In genomic region chr7:35370694-35371093, GRCh38 we compare ENCODE assay signal across 12 cellular contexts.
DNase-seq lines count a peak whose midpoint lies in the region; ATAC-seq and TF ChIP-seq lines count a peak whose summit lies in the region.
"Had no signal": no experiment of that assay in that cellular context is flagged by ENCODE, and none has a peak within 500 bp of the region (broad histone marks: within the 10 kb centered on the region; RNA-seq: fewer than 3 reads in every experiment).

No MANE protein-coding gene starts in this region.

- H3K79me2 ChIP-seq in SK-N-SH (ENCODE audit: insufficient read depth), result no peaks in the 10 kb centered on the region

- H3K4me1 ChIP-seq in SK-N-SH (ENCODE audit: control insufficient read depth in 1 of 2, insufficient read depth in 2 of 2, low read depth in 1 of 2, low read length in 1 of 2), result peaks cover 0 to 20% of the 10 kb centered on the region in 2 experiments; a peak in 2 of 4 replicates
- H3K4me1 ChIP-seq: Caco-2 had no signal

- TF ChIP-seq CTCF in SK-N-SH (IDR thresholded peaks at IDR 0.05), result no peak
- TF ChIP-seq CTCF in WTC11 (IDR thresholded peaks at IDR 0.05), result no peak

- no peaks in the 10 kb centered on the region for H4K20me1 ChIP-seq in SK-N-SH (ENCODE audit: insufficient read depth)

- no peaks in the 10 kb centered on the region for H3K36me3 ChIP-seq in SK-N-SH (replicated peaks in 1 of 2; ENCODE audit: control insufficient read depth in 1 of 2, insufficient read depth in 2 of 2, low read length in 1 of 2)

- H3K9ac ChIP-seq in SK-N-SH, result no peak overlapping the region

- H3K9me3 ChIP-seq in SK-N-SH, result no peaks in the 10 kb centered on the region
- H3K9me3 ChIP-seq: Caco-2 had no signal

- no peak overlapping the region for H3K27ac Mint-ChIP-seq in WTC11
- H3K27ac Mint-ChIP-seq: CD4-positive, alpha-beta T cell; H9 had no signal

- peak; percentile 37; the same call in 1 of the 2 replicates for TF ChIP-seq RAD21 in SK-N-SH (IDR thresholded peaks at IDR 0.05; ENCODE audit: low read length)

- H3K4me3 ChIP-seq in SK-N-SH (ENCODE audit: low read depth in 2 of 2, low read length in 1 of 2), result no peak overlapping the region

- no peaks in the 10 kb centered on the region for H3K27me3 ChIP-seq in SK-N-SH (ENCODE audit: insufficient read depth)

- CTCF ChIA-PET in SK-N-SH (lab: Yijun Ruan, JAX) (interaction anchor here (0.7 to 3.0 kb wide), 12 partner anchors 12 to 208 kb away, joined by 3 to 11 read pairs (median 3); no protein-coding TSS in a partner anchor), WTC11 (lab: Charles Lee) (no interaction called here)

- H3F3A ChIP-seq in SK-N-SH (replicated peaks; ENCODE audit: insufficient read depth), result no peaks in the 10 kb centered on the region

- no peak overlapping the region for H3K4me2 ChIP-seq in SK-N-SH

- H2AFZ ChIP-seq in SK-N-SH (ENCODE audit: low read depth), result no peak overlapping the region

- TF ChIP-seq EP300 in SK-N-SH (IDR thresholded peaks at IDR 0.05; ENCODE audit: borderline replicate concordance in 1 of 2, low read depth in 1 of 2, low read length in 1 of 2), result peak in 1 of 2 experiments; percentile 96; a peak in 2 of 4 replicates

- no peak for ATAC-seq in WTC11
- no peak for ATAC-seq in left ventricle myocardium superior
- ATAC-seq in activated CD4-positive, CD25-positive, alpha-beta regulatory T cell treated with anti-CD3 and anti-CD28 coated beads, Interleukin-2, amount 50 U/mL, for 24 hours, result no peak
- ATAC-seq: HepG2 had no signal

- H3K27me3 Mint-ChIP-seq in WTC11 (ENCODE audit: low read depth), result peaks cover 24% of the 10 kb centered on the region

- POLR2A ChIA-PET in SK-N-SH (lab: Yijun Ruan, JAX), result interaction anchor here (1.6 kb wide), 1 partner anchor 430 kb away, joined by 3 read pairs; the partner anchor contains the start of gene SEPTIN7
- POLR2A ChIA-PET in WTC11 (lab: Charles Lee), result no interaction called here

- 2% methylated on average over 2 of the region's 2 CpGs for WGBS in SK-N-SH (ENCODE audit: low lambda C conversion rate)

- intact Hi-C loops in left ventricle myocardium superior (cut with micrococcal nuclease), result no loop called here

- no peak overlapping the region for H3K4me3 Mint-ChIP-seq in WTC11
- H3K4me3 Mint-ChIP-seq: CD4-positive, alpha-beta T cell; H9 had no signal

- peaks cover 28% of the 10 kb centered on the region for H3K9me3 Mint-ChIP-seq in WTC11
- H3K9me3 Mint-ChIP-seq: CD4-positive, alpha-beta T cell had no signal

- peak overlapping the region in 1 of 2 experiments; percentile 65; a peak in 2 of 4 replicates for H3K27ac ChIP-seq in SK-N-SH (ENCODE audit: low read depth in 2 of 2, low read length in 1 of 2)
- H3K27ac ChIP-seq: C4-2B had no signal

- H3K9me2 ChIP-seq in SK-N-SH, result no peaks in the 10 kb centered on the region

- DNase-seq in NCI-H82 (lab: John Stamatoyannopoulos, UW) (peak; percentile 93), SK-N-SH (peak; percentile 84), left kidney (ENCODE audit: low read depth, low spot score) (peak; percentile 53), WTC11 (ENCODE audit: low spot score) (no peak), left ventricle myocardium superior (no peak)
- DNase-seq: ACHN; Caco-2; CD4-positive, alpha-beta T cell; H9 had no signal

- no peaks in the 10 kb centered on the region; the same call in 1 of the 2 replicates for H3K36me3 Mint-ChIP-seq in WTC11

- H3K4me1 Mint-ChIP-seq in WTC11, result peaks cover 31% of the 10 kb centered on the region

TF ChIP-seq in SK-N-SH, 30 proteins besides CTCF, POLR2A, EP300 and RAD21:
- peak; percentile 97 for TF ChIP-seq RCOR1 (IDR thresholded peaks at IDR 0.05; ENCODE audit: low read length)
- TF ChIP-seq GATA2 (CRISPR knock-in tag; IDR thresholded peaks at IDR 0.05), result peak; percentile 86
- TF ChIP-seq ELF1 (IDR thresholded peaks at IDR 0.05), result no peak
- TF ChIP-seq POLR2AphosphoS5 (IDR thresholded peaks at IDR 0.05; ENCODE audit: low read depth, low read length), result peak; percentile 62; the same call in 1 of the 2 replicates
- TF ChIP-seq TEAD4 (IDR thresholded peaks at IDR 0.05; ENCODE audit: borderline replicate concordance, insufficient read depth), result peak; percentile 63; the same call in 1 of the 2 replicates
- TF ChIP-seq IRF3 (IDR thresholded peaks at IDR 0.05; ENCODE audit: low read depth, low read length), result no peak
- peak; percentile 55 for TF ChIP-seq MXI1 (IDR thresholded peaks at IDR 0.05; ENCODE audit: low read depth, low read length)
- 0 out of 2 replicates have a peak, but pooled peaks have one; percentile 11 for TF ChIP-seq RFX5 (IDR thresholded peaks at IDR 0.05; ENCODE audit: low read length)
- peak; percentile 49 for TF ChIP-seq TCF12 (IDR thresholded peaks at IDR 0.05)
- peak; percentile 93 for TF ChIP-seq CHD2 (IDR thresholded peaks at IDR 0.05; ENCODE audit: low read length, partially characterized antibody)
- peak; percentile 44; the same call in 1 of the 2 replicates for TF ChIP-seq NFIC (IDR thresholded peaks at IDR 0.05; ENCODE audit: borderline replicate concordance)
- no peak for TF ChIP-seq YY1 (IDR thresholded peaks at IDR 0.05; ENCODE audit: low read depth)
- TF ChIP-seq PBX3 (IDR thresholded peaks at IDR 0.05), result 0 out of 2 replicates have a peak, but pooled peaks have one; percentile 28
- TF ChIP-seq FOXJ3 (CRISPR knock-in tag; IDR thresholded peaks at IDR 0.05), result peak; percentile 100

TF ChIP-seq in WTC11, 78 proteins besides CTCF, POLR2A, EP300 and RAD21 (continues in another document):
- TF ChIP-seq ZNF425 (CRISPR knock-in tag; conservative IDR thresholded peaks at IDR 0.05) (no peak), ZBTB43 (CRISPR knock-in tag; IDR thresholded peaks at IDR 0.05) (no peak), ELF4 (CRISPR knock-in tag; IDR thresholded peaks at IDR 0.05; ENCODE audit: low read depth) (no peak), ZNF396 (CRISPR knock-in tag; IDR thresholded peaks at IDR 0.05; ENCODE audit: borderline replicate concordance) (no peak), ATF2 (CRISPR knock-in tag; IDR thresholded peaks at IDR 0.05; ENCODE audit: borderline replicate concordance, low read depth) (no peak), SP1 (CRISPR knock-in tag; conservative IDR thresholded peaks at IDR 0.05) (no peak), IRF2 (CRISPR knock-in tag; IDR thresholded peaks at IDR 0.05; ENCODE audit: borderline replicate concordance, low read depth) (no peak), E2F4 (CRISPR knock-in tag; IDR thresholded peaks at IDR 0.05; ENCODE audit: borderline replicate concordance, low read depth) (no peak), ZNF423 (CRISPR knock-in tag; IDR thresholded peaks at IDR 0.05) (no peak), GRHL2 (CRISPR knock-in tag; IDR thresholded peaks at IDR 0.05; ENCODE audit: insufficient replicate concordance, severe bottlenecking) (no peak), ZNF671 (CRISPR knock-in tag; IDR thresholded peaks at IDR 0.05) (no peak)

Comparison
In these comparisons a context has a peak if more than half of its experiments do, and no peak if none do; other contexts are left out.
1. DNase-seq: peak in NCI-H82 (single experiment), SK-N-SH (single experiment) and left kidney (single experiment); none in WTC11 (single experiment) and left ventricle myocardium superior (single experiment).